ENCODE assay signal across 9 cellular contexts in genomic region chr1:25523512-25523911, GRCh38. TPM values are rescaled to one million over a fixed set of nuclear protein-coding genes. Genes with fewer than 3 reads are reported as not detected.
DNase-seq lines count a peak whose midpoint lies in the region; ATAC-seq and TF ChIP-seq lines count a peak whose summit lies in the region.
"Had no signal": no experiment of that assay in that cellular context is flagged by ENCODE, and none has a peak within 500 bp of the region (broad histone marks: within the 10 kb centered on the region; RNA-seq: fewer than 3 reads in every experiment).

No MANE protein-coding gene starts in this region.

- H3K9me2 ChIP-seq in Karpas-422 (replicated peaks; ENCODE audit: insufficient read depth, low read length) = no peaks in the 10 kb centered on the region

- intact Hi-C loops in left colon (cut with DNase I, micrococcal nuclease) (loop anchor here in 1 of 2 donors (10.0 kb wide), 1 partner anchor 119 kb away; no protein-coding TSS in a partner anchor), gastrocnemius medialis (cut with DNase I; ENCODE audit: low total_unique reads) (no loop called here)

- H3K4me3 ChIP-seq in Karpas-422 (ENCODE audit: low read length) (no peak overlapping the region), gastrocnemius medialis (no peak overlapping the region)

- TF ChIP-seq CTCF in gastrocnemius medialis (IDR thresholded peaks at IDR 0.05 in 4 of 5, conservative IDR thresholded peaks at IDR 0.05 in 1 of 5) = no peak

- peak overlapping the region; percentile 80 for H3K4me2 ChIP-seq in Karpas-422 (ENCODE audit: low read depth, low read length, poor library complexity, severe bottlenecking)

- H3K79me2 ChIP-seq in Karpas-422 (ENCODE audit: low read length) = no peaks in the 10 kb centered on the region

- ATAC-seq in left colon (peak; percentile 74), GM19463 (IDR thresholded peaks at IDR 0.05; ENCODE audit: unreplicated experiment) (no peak), gastrocnemius medialis (no peak), HG02642 (IDR thresholded peaks at IDR 0.05; ENCODE audit: poor library complexity, unreplicated experiment) (no peak)

- in situ Hi-C loops in gastrocnemius medialis (cut with MboI; ENCODE audit: low sequenced_read_pairs in 4 of 4) = loop anchor here in 3 of 4 donors (10.0 kb wide), 1 partner anchor 119 kb away; no protein-coding TSS in a partner anchor

- no peaks in the 10 kb centered on the region for H3K9me3 ChIP-seq in Karpas-422 (ENCODE audit: low read length)
- no peaks in the 10 kb centered on the region for H3K9me3 ChIP-seq in gastrocnemius medialis

- TF ChIP-seq POLR2A in gastrocnemius medialis (IDR thresholded peaks at IDR 0.05) = no peak

- no peak overlapping the region for H3K9ac ChIP-seq in Karpas-422 (ENCODE audit: low read length)

- H3K4me1 ChIP-seq in Karpas-422 (ENCODE audit: low read length) = peaks cover 40% of the 10 kb centered on the region
- peaks cover 0 to 3% of the 10 kb centered on the region in 2 donors for H3K4me1 ChIP-seq in gastrocnemius medialis

- no peaks in the 10 kb centered on the region for H4K20me1 ChIP-seq in Karpas-422 (ENCODE audit: insufficient read depth, low read depth, low read length)

- H3K27me3 ChIP-seq in Karpas-422 (ENCODE audit: low read length) = no peaks in the 10 kb centered on the region
- no peaks in the 10 kb centered on the region for H3K27me3 ChIP-seq in gastrocnemius medialis

- no peak overlapping the region for H2AFZ ChIP-seq in Karpas-422 (ENCODE audit: low read length)

- H3K27ac ChIP-seq in Karpas-422 (ENCODE audit: low read length) (no peak overlapping the region), gastrocnemius medialis (no peak overlapping the region)

- peak in 2 of 3 experiments; percentile 10 to 42 for DNase-seq in NCI-H1417 (lab: John Stamatoyannopoulos, UW)
- no peak for DNase-seq in NCI-H1417 treated with DMSO at 0.1 percent for 48 hours (lab: John Stamatoyannopoulos, UW)
- DNase-seq in Karpas-422 = peak; percentile 90
- DNase-seq in amniotic epithelial cell (ENCODE audit: low read depth) = peak; percentile 40
- no peak for DNase-seq in left colon
- no peak for DNase-seq in gastrocnemius medialis
- DNase-seq: cortex of kidney had no signal

- H3K36me3 ChIP-seq in Karpas-422 (ENCODE audit: insufficient read depth, low read length) (no peaks in the 10 kb centered on the region), gastrocnemius medialis (no peaks in the 10 kb centered on the region)

RNA-seq across cellular contexts. Expression of gene LDLRAP1, which starts 19.9 kb away (rescaled TPM):
- not detected in 2 replicates for total RNA-seq in Karpas-422 (2014; rRNA removed; shearing (Covaris generic); ENCODE audit: low replicate concordance)
- 10 to 100 TPM; 37.7 to 40.2 TPM for total RNA-seq in left colon
- total RNA-seq in gastrocnemius medialis = 10 to 100 TPM in 3 of 4 donors, 1 to 10 TPM in 1; 10.0 to 17.9 (median 14.2) TPM

Comparison
In these comparisons a context has a peak if more than half of its experiments do, and no peak if none do; other contexts are left out.
1. DNase-seq: peak in NCI-H1417 (2 of 3), Karpas-422 (single experiment) and amniotic epithelial cell (single experiment); none in NCI-H1417 treated with DMSO at 0.1 percent for 48 hours (single experiment), left colon (0 of 2) and gastrocnemius medialis (0 of 2).
2. RNA of gene LDLRAP1, which starts 19.9 kb away (total RNA-seq): 37.7 to 40.2 TPM in left colon and 10.0 to 17.9 TPM in gastrocnemius medialis; not detected in Karpas-422; every median in the first group is over 10 times any median in the second.